In genomic region chr19:45016388-45017314, GRCh38 we compare ENCODE assay signal across 8 cellular contexts. TPM values are rescaled to one million over a fixed set of nuclear protein-coding genes. Genes with fewer than 3 reads are reported as not detected.
A peak's percentile ranks its signal among the peaks of the same experiment; 100 is the strongest.
DNase-seq lines count a peak whose midpoint lies in the region; ATAC-seq, FAIRE-seq and TF ChIP-seq lines count a peak whose summit lies in the region.

No MANE protein-coding gene starts in this region.

- ATAC-seq in GM21390 (IDR thresholded peaks at IDR 0.05; ENCODE audit: unreplicated experiment) = peak; percentile 66
- ATAC-seq in pancreas = peak; percentile 86 to 98 (median 93)
- peak; percentile 92 for ATAC-seq in upper lobe of right lung

- no peaks in the 10 kb centered on the region for H3K9me3 ChIP-seq in pancreas
- H3K9me3 ChIP-seq in upper lobe of right lung = no peaks in the 10 kb centered on the region

- intact Hi-C loops in pancreas (cut with DNase I) (no loop called here), upper lobe of right lung (cut with DNase I) (no loop called here)

- H3K36me3 ChIP-seq in pancreas (peaks cover 0 to 3% (median 0%) of the 10 kb centered on the region in 3 donors), upper lobe of right lung (peaks cover 23% of the 10 kb centered on the region)

- H3K27me3 ChIP-seq in pancreas (no peaks in the 10 kb centered on the region), upper lobe of right lung (no peaks in the 10 kb centered on the region)

- DNase-seq in EH (ENCODE audit: low read depth) (peak; percentile 87), HuH-7 (ENCODE audit: low spot score) (peak; percentile 90), RPMI8226 (peak; percentile 91), fibroblast of villous mesenchyme (ENCODE audit: low read depth) (peak; percentile 75), pancreas (peak in 5 of 6 donors; percentile 57 to 76 (median 67)), upper lobe of right lung (no peak)
- peak; percentile 43 to 67 for DNase-seq in activated T-helper 1 cell treated with anti-CD3 and anti-CD28 coated beads, Interleukin-2, amount 50 U/mL, for 16 hours (ENCODE audit: low read depth in 1 of 2, low spot score in 1 of 2)

- H3K4me1 ChIP-seq in pancreas = no peaks in the 10 kb centered on the region
- H3K4me1 ChIP-seq in upper lobe of right lung = no peaks in the 10 kb centered on the region

- WGBS in pancreas, 2 donors = 56 to 61% methylated on average over 13 of the region's 13 CpGs

- no peak overlapping the region for H3K4me3 ChIP-seq in fibroblast of villous mesenchyme (ENCODE audit: low read depth, low read length)
- H3K4me3 ChIP-seq in pancreas = no peak overlapping the region
- H3K4me3 ChIP-seq in upper lobe of right lung = no peak overlapping the region

- FAIRE-seq in pancreas (lab: Jason Lieb, UNC) = no peak

- H3K27ac ChIP-seq in pancreas = no peak overlapping the region
- no peak overlapping the region for H3K27ac ChIP-seq in upper lobe of right lung

- TF ChIP-seq CTCF in fibroblast of villous mesenchyme (IDR thresholded peaks at IDR 0.05; ENCODE audit: insufficient read depth, low read depth, low read length) (peak; percentile 81), pancreas (IDR thresholded peaks at IDR 0.05) (peak; percentile 45 to 57 (median 49)), upper lobe of right lung (IDR thresholded peaks at IDR 0.05) (peak; percentile 60)

RNA-seq across cellular contexts. Expression of gene RELB, which starts 15.4 kb away (rescaled TPM):
- total RNA-seq in fibroblast of villous mesenchyme = 10.6 and 13.8 TPM in 2 replicates
- 10 to 100 TPM in 4 of 6 donors, 1 to 10 TPM in 2; 8.3 to 21.7 (median 13.4) TPM for total RNA-seq in pancreas
- 10 to 100 TPM; 25.1 to 33.5 TPM for polyA plus RNA-seq in pancreas
- 17.5 TPM for total RNA-seq in upper lobe of right lung

RNA-seq across cellular contexts. Expression of gene CLASRP, which starts 22.2 kb away (rescaled TPM):
- total RNA-seq in fibroblast of villous mesenchyme (14.2 and 16.4 TPM in 2 replicates), pancreas (10 to 100 TPM; 34.8 to 55.0 (median 47.7) TPM), upper lobe of right lung (83.7 TPM)
- polyA plus RNA-seq in pancreas = 100 to 1,000 TPM; 213 to 244 TPM

RNA-seq across cellular contexts. Expression of gene ZNF296, which starts 59.6 kb away (rescaled TPM):
- total RNA-seq in fibroblast of villous mesenchyme = under 0.01 TPM in 2 replicates
- total RNA-seq in pancreas = under 1 TPM; 0.15 to 0.52 (median 0.32) TPM
- polyA plus RNA-seq in pancreas = 1 to 10 TPM; 2.0 to 2.1 TPM
- total RNA-seq in upper lobe of right lung = 1.7 TPM
